Comparison of ENCODE assay signal across 2 cellular contexts in genomic region chr10:79025113-79025832, GRCh38.
TF ChIP-seq lines count a peak whose summit lies in the region.

No MANE protein-coding gene starts in this region.

TF ChIP-seq in GM23338, 12 proteins besides CTCF, POLR2A, EP300 and RAD21 (continued from another document):
- no peak for TF ChIP-seq ZNF462 (CRISPR knock-in tag; IDR thresholded peaks at IDR 0.05)
- no peak for TF ChIP-seq CREB1 (CRISPR knock-in tag; IDR thresholded peaks at IDR 0.05; ENCODE audit: low read depth)

TF ChIP-seq in H1, 55 proteins besides CTCF, POLR2A, EP300 and RAD21 (continued from another document):
- TF ChIP-seq GABPA (IDR thresholded peaks at IDR 0.05; ENCODE audit: borderline replicate concordance, insufficient read depth, low read length) (no peak), JUN (IDR thresholded peaks at IDR 0.05; ENCODE audit: low read depth, low read length) (no peak), YY1 (IDR thresholded peaks at IDR 0.05; ENCODE audit: low read depth, low read length) (no peak), CBX8 (IDR thresholded peaks at IDR 0.05; ENCODE audit: borderline replicate concordance, low read depth, low read length) (no peak), ASH2L (IDR thresholded peaks at IDR 0.05; ENCODE audit: low read length) (no peak), RNF2 (IDR thresholded peaks at IDR 0.05; ENCODE audit: borderline replicate concordance, low read depth, low read length, missing control alignments, poor library complexity, severe bottlenecking) (no peak), RXRA (IDR thresholded peaks at IDR 0.05; ENCODE audit: insufficient read depth, low read depth, low read length) (no peak), TAF7 (optimal IDR thresholded peaks at IDR 0.05; ENCODE audit: borderline replicate concordance, low read depth, low read length) (no peak), NANOG (IDR thresholded peaks at IDR 0.05; ENCODE audit: insufficient read depth, low read depth, low read length, poor library complexity, severe bottlenecking) (no peak), KDM5A (IDR thresholded peaks at IDR 0.05; ENCODE audit: low read length) (no peak), SIX5 (IDR thresholded peaks at IDR 0.05; ENCODE audit: low read depth, low read length) (no peak), CTBP2 (IDR thresholded peaks at IDR 0.05; ENCODE audit: borderline replicate concordance, insufficient read depth, insufficient read length, low read length) (no peak), EGR1 (IDR thresholded peaks at IDR 0.05; ENCODE audit: borderline replicate concordance, low read depth, low read length) (no peak), JUND (IDR thresholded peaks at IDR 0.05; ENCODE audit: low read length) (no peak)
